ENCODE assay signal across 8 cellular contexts in the genomic region with DNA sequence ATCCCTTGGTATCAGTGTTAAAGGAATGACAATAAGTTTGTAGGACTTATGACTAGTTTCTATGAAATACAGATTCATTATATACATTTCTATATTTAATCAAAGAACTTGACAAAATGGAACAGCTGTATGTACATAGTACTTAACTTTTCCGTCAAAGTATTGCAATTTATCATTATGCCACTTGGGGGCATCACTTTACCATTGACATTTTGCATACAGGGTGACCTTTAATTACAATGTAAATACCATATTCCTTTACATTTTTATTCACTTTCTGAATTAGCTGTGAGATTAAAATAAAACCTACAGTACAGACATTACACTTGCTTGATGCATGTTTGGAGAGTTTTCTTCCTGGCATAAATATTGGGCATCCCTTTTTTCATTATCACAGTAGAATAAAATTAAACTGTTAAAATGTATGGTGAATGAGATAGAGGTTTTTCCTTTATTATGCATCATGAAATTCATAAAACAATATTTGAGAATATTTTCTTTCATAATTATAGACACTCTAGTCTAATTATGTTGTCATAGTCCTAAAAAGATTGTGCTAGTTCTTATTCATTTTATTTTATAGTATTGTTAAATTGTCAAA.
DNase-seq lines count a peak whose midpoint lies in the region; ATAC-seq and TF ChIP-seq lines count a peak whose summit lies in the region.

No MANE protein-coding gene starts in this region.

- H3K9ac ChIP-seq in parathyroid adenoma, result no peak overlapping the region

- H3K79me2 ChIP-seq in parathyroid adenoma, result no peaks in the 10 kb centered on the region

- no peak for DNase-seq in AG09319 (ENCODE audit: extremely low read depth, low read depth)
- DNase-seq in GM10248 (ENCODE audit: extremely low spot score), result peak; percentile 50
- peak; percentile 7 to 18 for DNase-seq in SHP77 (lab: John Stamatoyannopoulos, UW)
- peak; percentile 60 to 75 for DNase-seq in erythroblast (lab: John Stamatoyannopoulos, UW)
- no peak for DNase-seq in amygdala (lab: John Stamatoyannopoulos, UW)

- TF ChIP-seq RAD21 in Ishikawa (IDR thresholded peaks at IDR 0.05; ENCODE audit: low read depth), result peak; percentile 78

- CTCF ChIA-PET in GM10248 (lab: Yijun Ruan, JAX), result interaction anchor here (1.1 to 2.3 kb wide), 18 partner anchors 8 to 1177 kb away, joined by 3 to 15 read pairs (median 4); partner anchors contain the start of gene CPNE4

- no peak for TF ChIP-seq EP300 in Ishikawa (IDR thresholded peaks at IDR 0.05; ENCODE audit: borderline replicate concordance)

- no peaks in the 10 kb centered on the region for H3K36me3 ChIP-seq in parathyroid adenoma (ENCODE audit: control insufficient read depth, insufficient read depth, low read length)

- no peak overlapping the region for H3K4me2 ChIP-seq in parathyroid adenoma (ENCODE audit: low read length)

- POLR2A ChIA-PET in GM10248 (lab: Yijun Ruan, JAX), result interaction anchor here (0.6 kb wide), 1 partner anchor 1316 kb away, joined by 3 read pairs; no protein-coding TSS in a partner anchor

- no peaks in the 10 kb centered on the region for H3K4me1 ChIP-seq in parathyroid adenoma

- H2AFZ ChIP-seq in parathyroid adenoma, result no peak overlapping the region

- H3K9me3 ChIP-seq in parathyroid adenoma (ENCODE audit: control insufficient read depth, low read length), result no peaks in the 10 kb centered on the region

- H3K27me3 ChIP-seq in parathyroid adenoma (ENCODE audit: control insufficient read depth, insufficient read depth, low read length), result no peaks in the 10 kb centered on the region

- ATAC-seq in GM21786 (IDR thresholded peaks at IDR 0.05; ENCODE audit: unreplicated experiment), result no peak

- TF ChIP-seq POLR2A in erythroblast (IDR thresholded peaks at IDR 0.05; ENCODE audit: low read length), result no peak

- H3K27ac ChIP-seq in parathyroid adenoma, result no peak overlapping the region

- H3K4me3 ChIP-seq in parathyroid adenoma (ENCODE audit: low read depth, low read length), result no peak overlapping the region

- TF ChIP-seq CTCF in AG09319 (IDR thresholded peaks at IDR 0.05; ENCODE audit: low read depth, low read length), result peak; percentile 60
- peak; percentile 64 for TF ChIP-seq CTCF in GM10248 (IDR thresholded peaks at IDR 0.05; ENCODE audit: control extremely low read depth, extremely low read depth, low read depth, missing control alignments)
- peak; percentile 45 for TF ChIP-seq CTCF in parathyroid adenoma (IDR thresholded peaks at IDR 0.05)

TF ChIP-seq in Ishikawa, 13 proteins besides CTCF, POLR2A, EP300 and RAD21:
- TF ChIP-seq EGR1 (IDR thresholded peaks at IDR 0.05) (no peak), NFIC (IDR thresholded peaks at IDR 0.05) (no peak), TCF12 (IDR thresholded peaks at IDR 0.05; ENCODE audit: low read depth) (no peak), FOXM1 (IDR thresholded peaks at IDR 0.05; ENCODE audit: borderline replicate concordance, low read depth) (no peak), ZBTB7A (IDR thresholded peaks at IDR 0.05; ENCODE audit: low read depth) (no peak), CEBPB (IDR thresholded peaks at IDR 0.05) (no peak), YY1 (IDR thresholded peaks at IDR 0.05; ENCODE audit: low read depth) (no peak), TAF1 (IDR thresholded peaks at IDR 0.05; ENCODE audit: low read depth) (no peak), TEAD4 (IDR thresholded peaks at IDR 0.05) (no peak), CREB1 (IDR thresholded peaks at IDR 0.05; ENCODE audit: low read depth) (no peak), REST (IDR thresholded peaks at IDR 0.05; ENCODE audit: low read depth) (no peak)
- TF ChIP-seq, protein P1, sequence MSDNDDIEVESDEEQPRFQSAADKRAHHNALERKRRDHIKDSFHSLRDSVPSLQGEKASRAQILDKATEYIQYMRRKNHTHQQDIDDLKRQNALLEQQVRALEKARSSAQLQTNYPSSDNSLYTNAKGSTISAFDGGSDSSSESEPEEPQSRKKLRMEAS (IDR thresholded peaks at IDR 0.05), result no peak
- TF ChIP-seq, protein P2, sequence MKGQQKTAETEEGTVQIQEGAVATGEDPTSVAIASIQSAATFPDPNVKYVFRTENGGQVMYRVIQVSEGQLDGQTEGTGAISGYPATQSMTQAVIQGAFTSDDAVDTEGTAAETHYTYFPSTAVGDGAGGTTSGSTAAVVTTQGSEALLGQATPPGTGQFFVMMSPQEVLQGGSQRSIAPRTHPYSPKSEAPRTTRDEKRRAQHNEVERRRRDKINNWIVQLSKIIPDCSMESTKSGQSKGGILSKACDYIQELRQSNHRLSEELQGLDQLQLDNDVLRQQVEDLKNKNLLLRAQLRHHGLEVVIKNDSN (IDR thresholded peaks at IDR 0.05), result no peak

Comparison
In these comparisons a context has a peak if more than half of its experiments do, and no peak if none do; other contexts are left out.
1. DNase-seq: peak in GM10248 (single experiment), SHP77 (2 of 2) and erythroblast (2 of 2); none in AG09319 (single experiment) and amygdala (0 of 56).
2. Peak in every context shown above with its lines, with median percentiles within 50 percentile points of each other: CTCF ChIP-seq.